8 cellular contexts compared by ENCODE assay signal in the genomic region with DNA sequence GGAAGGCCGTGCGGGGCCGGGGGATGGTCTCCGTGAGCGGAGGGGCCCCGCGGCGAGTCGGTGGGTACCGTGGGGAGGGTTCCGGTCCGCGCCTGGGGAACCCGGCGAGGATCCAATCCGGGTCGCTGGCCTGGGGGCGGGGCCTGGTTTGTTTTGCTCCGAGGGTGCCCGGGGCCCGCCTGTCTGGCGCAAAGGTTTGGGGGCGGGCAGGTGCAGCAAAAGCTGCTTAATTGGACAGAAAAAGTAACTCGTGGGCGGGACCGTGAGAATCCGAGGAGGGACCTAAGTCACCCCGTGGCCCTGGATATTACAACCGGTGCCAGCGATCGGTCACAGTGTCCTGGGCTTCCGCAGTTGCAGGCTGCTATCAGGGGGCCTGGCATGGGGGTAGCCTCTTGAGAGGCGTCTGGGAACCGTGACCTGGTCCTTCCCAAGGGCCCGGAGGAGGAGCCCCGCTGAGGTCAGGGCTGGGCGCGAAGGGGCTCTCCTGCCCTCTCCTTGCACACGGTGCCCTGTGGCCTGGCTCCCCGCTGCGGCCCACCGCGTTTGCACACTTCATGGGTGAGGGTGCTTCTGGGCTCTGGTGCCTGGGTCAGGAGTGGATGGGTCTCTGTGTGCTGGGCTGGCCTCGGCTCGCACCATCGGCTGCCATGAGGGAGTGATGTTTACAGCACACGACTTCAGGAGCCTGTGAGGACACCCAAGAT. TPM values are rescaled to one million over a fixed set of nuclear protein-coding genes. Genes with fewer than 3 reads are reported as not detected.
DNase-seq lines count a peak whose midpoint lies in the region; ATAC-seq, FAIRE-seq and TF ChIP-seq lines count a peak whose summit lies in the region.

No MANE protein-coding gene starts in this region.

- H2AFZ ChIP-seq in H1 (ENCODE audit: low read length) = no peak overlapping the region

- peaks cover 0 to 12% (median 9%) of the 10 kb centered on the region in 4 experiments; a peak in 5 of 7 replicates for H3K4me1 ChIP-seq in H1 (replicated peaks in 1 of 4; ENCODE audit: control insufficient read depth in 3 of 4, insufficient read depth in 4 of 4, low read length in 3 of 4)

- POLR2A ChIA-PET in BJ (lab: Charles Lee) (interaction anchor here (0.6 to 2.1 kb wide), 3 partner anchors 11 to 24 kb away, joined by 4 to 32 read pairs (median 24); a partner anchor contains a TSS), H1 (lab: Charles Lee; ENCODE audit: partially characterized antibody) (interaction anchor here (0.6 to 53.0 kb wide), 11 partner anchors 9 to 428 kb away, joined by 3 to 1917 read pairs (median 5); a partner anchor contains a TSS)

- H3K18ac ChIP-seq in H1 (ENCODE audit: extremely low read depth, low read length) = no peak overlapping the region; the same call in 1 of the 2 replicates

- H3K56ac ChIP-seq in H1 (replicated peaks; ENCODE audit: insufficient read length, low read depth, low read length) = no peak overlapping the region

- peaks cover 6% of the 10 kb centered on the region for H3K36me3 Mint-ChIP-seq in mesothelial cell of epicardium

- H3K27me3 ChIP-seq in BJ (ENCODE audit: control insufficient read depth, insufficient read depth, low read length) = no peaks in the 10 kb centered on the region
- no peaks in the 10 kb centered on the region; a peak in 2 of 7 replicates for H3K27me3 ChIP-seq in H1 (replicated peaks in 1 of 4; ENCODE audit: control insufficient read depth in 3 of 4, extremely low read depth in 1 of 4, insufficient read depth in 3 of 4, low read length in 3 of 4)

- H3K4me3 ChIP-seq in BJ (ENCODE audit: low read depth, low read length) (peak overlapping the region; percentile 83), H1 (ENCODE audit: extremely low read depth in 1 of 4, insufficient read depth in 2 of 4, low read depth in 3 of 4, low read length in 4 of 4) (peak overlapping the region; percentile 77 to 92 (median 80))

- ATAC-seq in GM19328 (IDR thresholded peaks at IDR 0.05; ENCODE audit: unreplicated experiment) (peak; percentile 59), HG03457 (IDR thresholded peaks at IDR 0.05; ENCODE audit: unreplicated experiment) (peak; percentile 36)

- H2BK15ac ChIP-seq in H1 (ENCODE audit: low read length) = no peak overlapping the region

- H3K36me3 ChIP-seq in BJ (ENCODE audit: control insufficient read depth, insufficient read depth, low read length) (peaks cover 24% of the 10 kb centered on the region), H1 (ENCODE audit: control insufficient read depth in 2 of 4, insufficient read depth in 4 of 4, low read length in 3 of 4) (peaks cover 0 to 10% (median 1%) of the 10 kb centered on the region in 4 experiments; a peak in 1 of 8 replicates)

- no peak overlapping the region for H3K4ac ChIP-seq in H1 (replicated peaks; ENCODE audit: insufficient read length, low read depth, low read length)

- no peak overlapping the region for H2BK5ac ChIP-seq in H1 (ENCODE audit: low read depth, low read length)

- no peak for TF ChIP-seq CTCF in BJ (IDR thresholded peaks at IDR 0.05; ENCODE audit: insufficient read depth, low read depth, low read length)
- no peak for TF ChIP-seq CTCF in H1 (IDR thresholded peaks at IDR 0.05; ENCODE audit: control extremely low read depth in 1 of 3, insufficient read depth in 1 of 3, low read depth in 1 of 3, low read length in 3 of 3)
- TF ChIP-seq CTCF in mesothelial cell of epicardium (IDR thresholded peaks at IDR 0.05; ENCODE audit: unreplicated experiment) = no peak

- DNase-seq in BJ (ENCODE audit: low read depth) (no peak), NOMO-1 (lab: John Stamatoyannopoulos, UW; ENCODE audit: unreplicated experiment in 2 of 2) (peak; percentile 93 to 94), H1 (ENCODE audit: low read depth in 1 of 2, low spot score in 2 of 2) (peak in 1 of 2 experiments; percentile 87), mesothelial cell of epicardium (ENCODE audit: low spot score in 2 of 2, unreplicated experiment in 2 of 2) (peak in 1 of 2 experiments; percentile 60)
- peak in 2 of 3 experiments; percentile 78 to 79 for DNase-seq in activated CD8-positive, alpha-beta memory T cell treated with anti-CD3 and anti-CD28 coated beads for 48 hours (ENCODE audit: low read depth in 2 of 3, low spot score in 2 of 3)
- peak; percentile 77 to 85 for DNase-seq in stimulated activated CD8-positive, alpha-beta memory T cell treated with anti-CD3 and anti-CD28 coated beads, Interleukin-15, amount 100 ng/mL, for 4 hours (ENCODE audit: low read depth in 2 of 2)

- no peak overlapping the region for H3K23ac ChIP-seq in H1 (ENCODE audit: insufficient read length)

- no peak overlapping the region for H2BK20ac ChIP-seq in H1 (ENCODE audit: low read length)

- H4K8ac ChIP-seq in H1 (ENCODE audit: extremely low read depth, insufficient read depth, low read length) = no peak overlapping the region; the same call in 1 of the 2 replicates

- no peak overlapping the region for H2BK12ac ChIP-seq in H1 (ENCODE audit: low read depth, low read length)

- H4K5ac ChIP-seq in H1 (ENCODE audit: insufficient read length, low read depth, low read length) = no peak overlapping the region

- no peak for TF ChIP-seq RAD21 in H1 (IDR thresholded peaks at IDR 0.05 in 1 of 2, conservative IDR thresholded peaks at IDR 0.05 in 1 of 2; ENCODE audit: low read depth in 2 of 2, low read length in 2 of 2)

- H4K91ac ChIP-seq in H1 (replicated peaks; ENCODE audit: insufficient read length, low read length) = no peak overlapping the region

- 29% methylated on average over 22 of the region's 47 CpGs; no CpG with 5 or more reads in 1 of the 2 experiments for WGBS in H1 (ENCODE audit: extremely low coverage in 1 of 2, insufficient coverage in 1 of 2, insufficient read length in 1 of 2, insufficient replicate concordance in 2 of 2, low coverage in 1 of 2, low lambda C conversion rate in 2 of 2, missing lambda C conversion rate in 1 of 2), 2 experiments

- peaks cover 8% of the 10 kb centered on the region for H3K79me1 ChIP-seq in H1 (ENCODE audit: low read depth, low read length)

- TF ChIP-seq POLR2A in H1 (IDR thresholded peaks at IDR 0.05; ENCODE audit: control extremely low read depth in 1 of 2, low read depth in 2 of 2, low read length in 2 of 2) = no peak

- peaks cover 0 to 16% of the 10 kb centered on the region in 2 experiments for H4K20me1 ChIP-seq in H1 (replicated peaks in 1 of 2; ENCODE audit: control insufficient read depth in 1 of 2, insufficient read depth in 2 of 2, low read length in 2 of 2)

- no peak for TF ChIP-seq EP300 in H1 (IDR thresholded peaks at IDR 0.05; ENCODE audit: borderline replicate concordance in 1 of 2, low read depth in 2 of 2, low read length in 2 of 2)

- H2BK120ac ChIP-seq in H1 (replicated peaks; ENCODE audit: low read depth, low read length) = no peak overlapping the region

- no peak overlapping the region for H3K27ac Mint-ChIP-seq in mesothelial cell of epicardium

- H3K27ac ChIP-seq in H1 (ENCODE audit: low read depth, low read length) = no peak overlapping the region

- peak overlapping the region; percentile 78 for H3K4me3 Mint-ChIP-seq in mesothelial cell of epicardium

- peaks cover 0 to 5% of the 10 kb centered on the region in 2 experiments; a peak in 1 of 4 replicates for H3K79me2 ChIP-seq in H1 (ENCODE audit: control insufficient read depth in 1 of 2, insufficient read depth in 2 of 2, low read length in 2 of 2)

- no peak overlapping the region; a peak in 1 of 7 replicates for H3K9ac ChIP-seq in H1 (replicated peaks in 1 of 4; ENCODE audit: extremely low read depth in 1 of 4, low read depth in 3 of 4, low read length in 3 of 4)

- H3K9me3 Mint-ChIP-seq in mesothelial cell of epicardium = no peaks in the 10 kb centered on the region

- no peaks in the 10 kb centered on the region for H3K9me3 ChIP-seq in H1 (ENCODE audit: insufficient read depth in 2 of 2, low read depth in 1 of 2, low read length in 1 of 2)

- no peak overlapping the region for H2AK5ac ChIP-seq in H1 (ENCODE audit: low read depth, low read length)

- no peak overlapping the region for H3K14ac ChIP-seq in H1 (ENCODE audit: insufficient read length)

- H3K4me1 Mint-ChIP-seq in mesothelial cell of epicardium = peaks cover 10% of the 10 kb centered on the region

- FAIRE-seq in H1 (lab: Jason Lieb, UNC) = no peak

- peaks cover 8% of the 10 kb centered on the region; the same call in 1 of the 2 replicates for H3K23me2 ChIP-seq in H1 (ENCODE audit: low read depth, low read length)

- peak overlapping the region; percentile 70 to 83 for H3K4me2 ChIP-seq in H1 (ENCODE audit: insufficient read depth in 1 of 2, low read depth in 2 of 2, low read length in 2 of 2)

- H3K27me3 Mint-ChIP-seq in mesothelial cell of epicardium (ENCODE audit: low read depth) = no peaks in the 10 kb centered on the region

- CTCF ChIA-PET in BJ (lab: Yijun Ruan, JAX) (interaction anchor here (1.0 to 1.9 kb wide), 5 partner anchors 10 to 251 kb away, joined by 3 to 8 read pairs (median 3); no protein-coding TSS in a partner anchor), H1 (lab: Charles Lee; ENCODE audit: partially characterized antibody) (interaction anchor here (1.0 to 2.6 kb wide), 3 partner anchors 11 to 25 kb away, joined by 3 to 10 read pairs (median 5); no protein-coding TSS in a partner anchor)

RNA-seq across cellular contexts. Expression of a gene that starts 1.4 kb away (rescaled TPM):
- 32.0 and 53.1 TPM in 2 replicates for polyA plus RNA-seq in BJ (2011; rRNA removed)
- 53.3 and 57.3 TPM in 2 replicates for polyA minus RNA-seq in BJ (2011; rRNA and poly(A)+ RNA removed)
- total RNA-seq in H1 (2021; fragmentation: NEBNext Ultra II Directional; extraction: Animal tissue kit (Norgen Biotek cat#: 25700)) = 62.1 and 62.2 TPM in 2 replicates
- 30.9 and 63.7 TPM in 2 replicates for polyA plus RNA-seq in H1 (2011; rRNA removed)
- 23.5 TPM for polyA plus RNA-seq in H1 (2011; cell fraction: cytosol; rRNA removed)
- polyA plus RNA-seq in H1 (2011; cell fraction: nucleus; rRNA removed) = 272 TPM
- polyA plus RNA-seq in H1 (2012, experiment 1 of 2) = 27.2 to 66.6 TPM (median 57.4 TPM) in 4 replicates
- 30.4 TPM for polyA plus RNA-seq in H1 (2012, experiment 2 of 2)
- 53.9 TPM for polyA plus RNA-seq in H1 (2013, experiment 1 of 2)
- polyA plus RNA-seq in H1 (2013, experiment 2 of 2) = 50.2 TPM
- 20.4 and 30.0 TPM in 2 replicates for polyA minus RNA-seq in H1 (2011; rRNA and poly(A)+ RNA removed)
- polyA minus RNA-seq in H1 (2011; cell fraction: cytosol; rRNA and poly(A)+ RNA removed) = 34.8 TPM
- 76.6 TPM for polyA minus RNA-seq in H1 (2011; cell fraction: nucleus; rRNA and poly(A)+ RNA removed)
- total RNA-seq in mesothelial cell of epicardium = 41.3 to 50.9 TPM (median 50.0 TPM) in 3 replicates

RNA-seq across cellular contexts. Expression of a gene that starts 7.6 kb away (rescaled TPM):
- polyA plus RNA-seq in BJ (2011; rRNA removed) (0.16 and 0.18 TPM in 2 replicates), H1 (2011; rRNA removed) (18.2 and 34.9 TPM in 2 replicates)
- polyA minus RNA-seq in BJ (2011; rRNA and poly(A)+ RNA removed) = not detected in 2 replicates
- 26.4 and 29.3 TPM in 2 replicates for total RNA-seq in H1 (2021; fragmentation: NEBNext Ultra II Directional; extraction: Animal tissue kit (Norgen Biotek cat#: 25700))
- polyA plus RNA-seq in H1 (2011; cell fraction: cytosol; rRNA removed) = 27.3 TPM
- polyA plus RNA-seq in H1 (2011; cell fraction: nucleus; rRNA removed) = 119 TPM
- polyA plus RNA-seq in H1 (2012, experiment 1 of 2) = 11.5 to 25.5 TPM (median 19.6 TPM) in 4 replicates
- polyA plus RNA-seq in H1 (2012, experiment 2 of 2) = 13.0 TPM
- 19.0 TPM for polyA plus RNA-seq in H1 (2013, experiment 1 of 2)
- 17.3 TPM for polyA plus RNA-seq in H1 (2013, experiment 2 of 2)
- polyA minus RNA-seq in H1 (2011; rRNA and poly(A)+ RNA removed) = 2.3 and 2.9 TPM in 2 replicates
- 10.1 TPM for polyA minus RNA-seq in H1 (2011; cell fraction: cytosol; rRNA and poly(A)+ RNA removed)
- 19.8 TPM for polyA minus RNA-seq in H1 (2011; cell fraction: nucleus; rRNA and poly(A)+ RNA removed)
- total RNA-seq in mesothelial cell of epicardium = 9.9 to 10.6 TPM (median 10.0 TPM) in 3 replicates

RNA-seq across cellular contexts. Expression of a gene that starts 10.3 kb away (rescaled TPM):
- 1,103 and 1,199 TPM in 2 replicates for polyA plus RNA-seq in BJ (2011; rRNA removed)
- 580 and 714 TPM in 2 replicates for polyA minus RNA-seq in BJ (2011; rRNA and poly(A)+ RNA removed)
- total RNA-seq in H1 (2021; fragmentation: NEBNext Ultra II Directional; extraction: Animal tissue kit (Norgen Biotek cat#: 25700)) = 2,084 and 2,106 TPM in 2 replicates
- 1,789 and 2,639 TPM in 2 replicates for polyA plus RNA-seq in H1 (2011; rRNA removed)
- 1,146 TPM for polyA plus RNA-seq in H1 (2011; cell fraction: cytosol; rRNA removed)
- 1,249 TPM for polyA plus RNA-seq in H1 (2011; cell fraction: nucleus; rRNA removed)
- 1,130 to 2,648 TPM (median 2,424 TPM) in 4 replicates for polyA plus RNA-seq in H1 (2012, experiment 1 of 2)
- polyA plus RNA-seq in H1 (2012, experiment 2 of 2) = 2,408 TPM
- polyA plus RNA-seq in H1 (2013, experiment 1 of 2) = 5,318 TPM
- polyA plus RNA-seq in H1 (2013, experiment 2 of 2) = 5,353 TPM
- polyA minus RNA-seq in H1 (2011; rRNA and poly(A)+ RNA removed) = 261 and 360 TPM in 2 replicates
- 688 TPM for polyA minus RNA-seq in H1 (2011; cell fraction: cytosol; rRNA and poly(A)+ RNA removed)
- polyA minus RNA-seq in H1 (2011; cell fraction: nucleus; rRNA and poly(A)+ RNA removed) = 328 TPM
- total RNA-seq in mesothelial cell of epicardium = 1,651 to 1,738 TPM (median 1,657 TPM) in 3 replicates

RNA-seq across cellular contexts. Expression of a gene that starts 12.7 kb away (rescaled TPM):
- polyA plus RNA-seq in BJ (2011; rRNA removed) = 1,448 and 2,262 TPM in 2 replicates
- 434 and 704 TPM in 2 replicates for polyA minus RNA-seq in BJ (2011; rRNA and poly(A)+ RNA removed)
- 93.4 and 101 TPM in 2 replicates for total RNA-seq in H1 (2021; fragmentation: NEBNext Ultra II Directional; extraction: Animal tissue kit (Norgen Biotek cat#: 25700))
- polyA plus RNA-seq in H1 (2011; rRNA removed) = 212 and 257 TPM in 2 replicates
- 196 TPM for polyA plus RNA-seq in H1 (2011; cell fraction: cytosol; rRNA removed)
- 315 TPM for polyA plus RNA-seq in H1 (2011; cell fraction: nucleus; rRNA removed)
- polyA plus RNA-seq in H1 (2012, experiment 1 of 2) = 85.6 to 141 TPM (median 135 TPM) in 4 replicates
- 137 TPM for polyA plus RNA-seq in H1 (2012, experiment 2 of 2)
- polyA plus RNA-seq in H1 (2013, experiment 1 of 2) = 105 TPM
- 114 TPM for polyA plus RNA-seq in H1 (2013, experiment 2 of 2)
- 117 and 123 TPM in 2 replicates for polyA minus RNA-seq in H1 (2011; rRNA and poly(A)+ RNA removed)
- 66.3 TPM for polyA minus RNA-seq in H1 (2011; cell fraction: cytosol; rRNA and poly(A)+ RNA removed)
- polyA minus RNA-seq in H1 (2011; cell fraction: nucleus; rRNA and poly(A)+ RNA removed) = 80.7 TPM
- total RNA-seq in mesothelial cell of epicardium = 125 to 142 TPM (median 140 TPM) in 3 replicates

RNA-seq across cellular contexts. Expression of a gene that starts 15.1 kb away (rescaled TPM):
- 6.8 and 11.2 TPM in 2 replicates for polyA plus RNA-seq in BJ (2011; rRNA removed)
- polyA minus RNA-seq in BJ (2011; rRNA and poly(A)+ RNA removed) = 3.6 and 4.8 TPM in 2 replicates
- total RNA-seq in H1 (2021; fragmentation: NEBNext Ultra II Directional; extraction: Animal tissue kit (Norgen Biotek cat#: 25700)) = 18.9 and 24.9 TPM in 2 replicates
- 26.1 and 51.4 TPM in 2 replicates for polyA plus RNA-seq in H1 (2011; rRNA removed)
- 30.7 TPM for polyA plus RNA-seq in H1 (2011; cell fraction: cytosol; rRNA removed)
- polyA plus RNA-seq in H1 (2011; cell fraction: nucleus; rRNA removed) = 219 TPM
- 12.3 to 30.0 TPM (median 25.6 TPM) in 4 replicates for polyA plus RNA-seq in H1 (2012, experiment 1 of 2)
- polyA plus RNA-seq in H1 (2012, experiment 2 of 2) = 17.5 TPM
- 20.9 TPM for polyA plus RNA-seq in H1 (2013, experiment 1 of 2)
- 18.5 TPM for polyA plus RNA-seq in H1 (2013, experiment 2 of 2)
- 5.4 and 5.8 TPM in 2 replicates for polyA minus RNA-seq in H1 (2011; rRNA and poly(A)+ RNA removed)
- polyA minus RNA-seq in H1 (2011; cell fraction: cytosol; rRNA and poly(A)+ RNA removed) = 13.4 TPM
- polyA minus RNA-seq in H1 (2011; cell fraction: nucleus; rRNA and poly(A)+ RNA removed) = 47.6 TPM
- total RNA-seq in mesothelial cell of epicardium = 40.1 to 43.7 TPM (median 43.1 TPM) in 3 replicates
